24 cellular contexts compared by ENCODE assay signal in genomic region chr5:13328316-13328715, GRCh38.
DNase-seq lines count a peak whose midpoint lies in the region; ATAC-seq and TF ChIP-seq lines count a peak whose summit lies in the region.
"Had no signal": no experiment of that assay in that cellular context is flagged by ENCODE, and none has a peak within 500 bp of the region (broad histone marks: within the 10 kb centered on the region; RNA-seq: fewer than 3 reads in every experiment).

No MANE protein-coding gene starts in this region.

- POLR2A ChIA-PET in PC-9 (lab: Charles Lee; ENCODE audit: unreplicated experiment) = no interaction called here

- intact Hi-C loops in PC-9 (cut with micrococcal nuclease; ENCODE audit: unreplicated experiment) = no loop called here
- intact Hi-C loops in spleen (cut with DNase I; ENCODE audit: low total_unique reads) = no loop called here

- H3K9me2 ChIP-seq in PC-9 (ENCODE audit: insufficient read depth) = 0 out of 2 replicates have a peak, but pooled peaks cover 3% of the 10 kb centered on the region
- H3K9me2 ChIP-seq: SK-N-SH had no signal

- H3K27me3 ChIP-seq in PC-9 (ENCODE audit: insufficient read depth, low read depth) = no peaks in the 10 kb centered on the region
- no peaks in the 10 kb centered on the region for H3K27me3 ChIP-seq in spleen (replicated peaks in 1 of 7)

- BruUV-seq in PC-9 (replicated peaks; lab: Mats Ljungman, UMichigan) = no TSS peak

- peaks cover 20% of the 10 kb centered on the region for H3K4me1 ChIP-seq in PC-9 (replicated peaks; ENCODE audit: insufficient read depth)
- H3K4me1 ChIP-seq in spleen = no peaks in the 10 kb centered on the region
- H3K4me1 ChIP-seq: HAP-1 had no signal

- CTCF ChIA-PET in PC-9 (lab: Charles Lee) = no interaction called here

- peak overlapping the region; percentile 34 for H3K4me2 ChIP-seq in PC-9
- H3K4me2 ChIP-seq: SK-N-SH had no signal

- TF ChIP-seq POLR2A in spleen (IDR thresholded peaks at IDR 0.05) = no peak

- no peaks in the 10 kb centered on the region for H3K79me2 ChIP-seq in PC-9 (ENCODE audit: low read depth)

- H3F3A ChIP-seq in PC-9 (ENCODE audit: insufficient read depth, low read depth) = no peaks in the 10 kb centered on the region

- H3K27ac ChIP-seq in PC-9 = no peak overlapping the region
- H3K27ac ChIP-seq in spleen = no peak overlapping the region

- ATAC-seq in GM18520 (IDR thresholded peaks at IDR 0.05; ENCODE audit: unreplicated experiment) = no peak
- ATAC-seq: CD8-positive, alpha-beta T cell; Panc1 had no signal

- H3K4me3 ChIP-seq in PC-9 (no peak overlapping the region), spleen (no peak overlapping the region)
- H3K4me3 ChIP-seq: HAP-1 had no signal

- no peak for TF ChIP-seq CTCF in PC-9 (conservative IDR thresholded peaks at IDR 0.05)
- no peak for TF ChIP-seq CTCF in spleen (IDR thresholded peaks at IDR 0.05 in 8 of 11, conservative IDR thresholded peaks at IDR 0.05 in 3 of 11)

- no peaks in the 10 kb centered on the region for H4K20me1 ChIP-seq in PC-9 (ENCODE audit: insufficient read depth)

- H3K36me3 ChIP-seq in PC-9 (ENCODE audit: low read depth) = no peaks in the 10 kb centered on the region
- H3K36me3 ChIP-seq in spleen = no peaks in the 10 kb centered on the region
- H3K36me3 ChIP-seq: HAP-1 had no signal

- no peaks in the 10 kb centered on the region for H3K9me3 ChIP-seq in PC-9 (ENCODE audit: insufficient read depth, low read depth)
- H3K9me3 ChIP-seq in spleen = peaks cover 0 to 15% (median 2%) of the 10 kb centered on the region in 8 donors
- H3K9me3 ChIP-seq: HAP-1, SK-N-SH had no signal

- H2AFZ ChIP-seq in PC-9 = no peak overlapping the region

- 61 to 83% (median 71%) methylated on average over 1 of the region's 1 CpG for WGBS in spleen, 5 donors

- DNase-seq in AG08395 (ENCODE audit: low spot score) (peak; percentile 4), HT1080 (ENCODE audit: low read depth) (peak; percentile 36), PC-9 (no peak), iris pigment epithelial cell (ENCODE audit: low read depth) (peak; percentile 7), NCI-H1694 treated with DMSO at 0.1 percent for 48 hours (lab: John Stamatoyannopoulos, UW) (no peak), spleen (no peak)
- DNase-seq in activated CD4-positive, alpha-beta T cell treated with anti-CD3 and anti-CD28 coated beads for 4 hours = no peak
- DNase-seq: C1 segment of cervical spinal cord; CD8-positive, alpha-beta T cell; DMS79 treated with DMSO at 0.1 percent for 48 hours; GOT3; NCI-H1105 treated with DMSO at 0.1 percent for 48 hours; NCI-H146; NCI-H2029; NCI-H446 treated with DMSO at 0.1 percent for 48 hours; NCI-H526; NCI-H82; NK-92 treated with Interleukin-12 subunit alpha and Interleukin-12 subunit beta, amount 100 ng/mL, for 24 hours; SHP77 treated with DMSO at 0.1 percent for 48 hours; SK-N-SH; SW 1271 had no signal

Comparison
In these comparisons a context has a peak if more than half of its experiments do, and no peak if none do; other contexts are left out.
1. DNase-seq: peak in AG08395 (single experiment), HT1080 (single experiment) and iris pigment epithelial cell (single experiment); none in PC-9 (0 of 2), NCI-H1694 treated with DMSO at 0.1 percent for 48 hours (single experiment), spleen (single experiment) and activated CD4-positive, alpha-beta T cell treated with anti-CD3 and anti-CD28 coated beads for 4 hours (0 of 2).